Comparison of ENCODE assay signal across 16 cellular contexts in the genomic region with DNA sequence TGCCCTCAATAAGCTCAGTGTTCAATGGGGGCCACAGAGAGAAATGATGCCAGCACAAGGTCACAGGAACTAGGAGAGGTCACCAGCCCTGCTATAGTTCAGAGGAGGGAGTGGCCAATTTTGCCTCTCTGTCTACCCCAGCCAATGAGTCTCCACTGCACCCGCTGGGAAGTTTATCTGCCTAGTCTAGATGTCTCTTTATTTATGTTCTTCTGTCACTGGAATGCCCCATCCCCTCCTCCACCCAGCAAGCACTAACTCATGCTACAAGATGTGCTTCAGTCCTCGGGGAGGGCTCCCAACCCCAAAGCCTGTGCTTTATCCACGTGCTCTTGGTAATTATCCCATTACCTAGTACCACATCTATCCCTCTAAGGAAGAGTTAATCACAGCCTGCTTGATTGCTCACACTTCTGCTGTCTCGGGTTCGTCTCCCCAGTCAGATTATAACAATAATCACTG. TPM values are rescaled to one million over a fixed set of nuclear protein-coding genes. Genes with fewer than 3 reads are reported as not detected.
DNase-seq lines count a peak whose midpoint lies in the region; ATAC-seq and TF ChIP-seq lines count a peak whose summit lies in the region.
"Had no signal": no experiment of that assay in that cellular context is flagged by ENCODE, and none has a peak within 500 bp of the region (broad histone marks: within the 10 kb centered on the region; RNA-seq: fewer than 3 reads in every experiment).

No MANE protein-coding gene starts in this region.

- H2AFZ ChIP-seq in PC-9 = no peak overlapping the region

- H3K36me3 Mint-ChIP-seq in chondrocyte (ENCODE audit: low read depth) = peaks cover 5% of the 10 kb centered on the region
- H3K36me3 Mint-ChIP-seq in mesothelial cell of epicardium = no peaks in the 10 kb centered on the region

- peaks cover 55% of the 10 kb centered on the region for H3K4me1 Mint-ChIP-seq in chondrocyte (ENCODE audit: low read depth)
- peaks cover 25% of the 10 kb centered on the region for H3K4me1 Mint-ChIP-seq in mesothelial cell of epicardium

- H3K4me3 ChIP-seq in PC-9 = no peak overlapping the region
- H3K4me3 ChIP-seq: heart left ventricle, suprapubic skin had no signal

- no TSS peak for BruUV-seq in PC-9 (replicated peaks; lab: Mats Ljungman, UMichigan)

- H3K27ac Mint-ChIP-seq in chondrocyte (ENCODE audit: unreplicated experiment) (peak overlapping the region; percentile 53), mesothelial cell of epicardium (peak overlapping the region; percentile 26)
- H3K27ac Mint-ChIP-seq: T-cell had no signal

- no peaks in the 10 kb centered on the region for H3K4me1 ChIP-seq in PC-9 (replicated peaks; ENCODE audit: insufficient read depth)

- no peaks in the 10 kb centered on the region for H3K27me3 Mint-ChIP-seq in chondrocyte (ENCODE audit: low read depth)
- peaks cover 21% of the 10 kb centered on the region for H3K27me3 Mint-ChIP-seq in mesothelial cell of epicardium (ENCODE audit: low read depth)

- H3K9me3 ChIP-seq in PC-9 (ENCODE audit: insufficient read depth, low read depth) = no peaks in the 10 kb centered on the region
- H3K9me3 ChIP-seq: heart left ventricle, suprapubic skin had no signal

- no peaks in the 10 kb centered on the region for H4K20me1 ChIP-seq in PC-9 (ENCODE audit: insufficient read depth)

- no peaks in the 10 kb centered on the region for H3K9me3 Mint-ChIP-seq in chondrocyte (ENCODE audit: low read depth)
- H3K9me3 Mint-ChIP-seq in mesothelial cell of epicardium = no peaks in the 10 kb centered on the region
- H3K9me3 Mint-ChIP-seq: T-cell had no signal

- CTCF ChIA-PET in PC-9 (lab: Charles Lee) = interaction anchor here (0.6 to 0.8 kb wide), 2 partner anchors 40 to 723 kb away, joined by 5 to 9 read pairs; no protein-coding TSS in a partner anchor

- no peaks in the 10 kb centered on the region for H3K27me3 ChIP-seq in PC-9 (ENCODE audit: insufficient read depth, low read depth)
- H3K27me3 ChIP-seq: heart left ventricle, suprapubic skin had no signal

- intact Hi-C loops in PC-9 (cut with micrococcal nuclease; ENCODE audit: unreplicated experiment) = loop anchor here (10.0 kb wide), 1 partner anchor 200 kb away; no protein-coding TSS in a partner anchor

- H3F3A ChIP-seq in PC-9 (ENCODE audit: insufficient read depth, low read depth) = peaks cover 1% of the 10 kb centered on the region; the same call in 1 of the 2 replicates

- POLR2A ChIA-PET in PC-9 (lab: Charles Lee; ENCODE audit: unreplicated experiment) = no interaction called here

- H3K4me3 Mint-ChIP-seq in chondrocyte (ENCODE audit: unreplicated experiment) (no peak overlapping the region), mesothelial cell of epicardium (no peak overlapping the region)
- H3K4me3 Mint-ChIP-seq: T-cell had no signal

- ATAC-seq in HG03108 (IDR thresholded peaks at IDR 0.05; ENCODE audit: unreplicated experiment) = no peak
- ATAC-seq: heart left ventricle, T-cell had no signal

- H3K36me3 ChIP-seq in PC-9 (ENCODE audit: low read depth) = no peaks in the 10 kb centered on the region
- H3K36me3 ChIP-seq: suprapubic skin had no signal

- DNase-seq in EL (peak; percentile 74), NCI-H2227 (lab: John Stamatoyannopoulos, UW; ENCODE audit: unreplicated experiment) (peak; percentile 53), chondrocyte (ENCODE audit: low spot score) (no peak), mesothelial cell of epicardium (ENCODE audit: low spot score in 2 of 2, unreplicated experiment in 2 of 2) (peak in 1 of 2 experiments; percentile 50), NCI-H748 (lab: John Stamatoyannopoulos, UW; ENCODE audit: unreplicated experiment) (no peak), hippocampal formation (lab: John Stamatoyannopoulos, UW) (no peak), PC-9 (no peak)
- DNase-seq: activated CD4-positive, alpha-beta T cell treated with anti-CD3 and anti-CD28 coated beads for 48 hours; activated T-cell treated with anti-CD3 and anti-CD28 coated beads, Interleukin-2, amount 50 U/mL, for 48 hours; effector memory CD4-positive, alpha-beta T cell; NCI-H1694 treated with DMSO at 0.1 percent for 48 hours; T-cell had no signal

- H3K79me2 ChIP-seq in PC-9 (ENCODE audit: low read depth) = no peaks in the 10 kb centered on the region

- TF ChIP-seq CTCF in chondrocyte (IDR thresholded peaks at IDR 0.05) (no peak), mesothelial cell of epicardium (IDR thresholded peaks at IDR 0.05; ENCODE audit: unreplicated experiment) (no peak), PC-9 (conservative IDR thresholded peaks at IDR 0.05) (no peak)

- no peaks in the 10 kb centered on the region for H3K9me2 ChIP-seq in PC-9 (ENCODE audit: insufficient read depth)

- H3K4me2 ChIP-seq in PC-9 = no peak overlapping the region

- no peak overlapping the region for H3K27ac ChIP-seq in PC-9
- H3K27ac ChIP-seq: suprapubic skin had no signal

RNA-seq across cellular contexts. Expression of a gene that starts 4.1 kb away (rescaled TPM):
- total RNA-seq in chondrocyte = 45.0 to 87.6 TPM (median 46.6 TPM) in 3 replicates
- 30.9 to 33.9 TPM (median 31.5 TPM) in 3 replicates for total RNA-seq in mesothelial cell of epicardium
- 32.0 and 35.8 TPM in 2 replicates for total RNA-seq in PC-9 (2021)

RNA-seq across cellular contexts. Expression of a gene that starts 37.4 kb away (rescaled TPM):
- total RNA-seq in chondrocyte (not detected in 3 replicates), mesothelial cell of epicardium (not detected in 3 replicates), PC-9 (2021) (not detected in 2 replicates)
- total RNA-seq: liver, suprapubic skin, T-cell had no signal

Comparison
In these comparisons a context has a peak if more than half of its experiments do, and no peak if none do; other contexts are left out.
1. DNase-seq: peak in EL (single experiment) and NCI-H2227 (single experiment); none in chondrocyte (single experiment), NCI-H748 (single experiment), hippocampal formation (0 of 2) and PC-9 (0 of 2).